Comparison of ENCODE assay signal across 8 cellular contexts in the genomic region with DNA sequence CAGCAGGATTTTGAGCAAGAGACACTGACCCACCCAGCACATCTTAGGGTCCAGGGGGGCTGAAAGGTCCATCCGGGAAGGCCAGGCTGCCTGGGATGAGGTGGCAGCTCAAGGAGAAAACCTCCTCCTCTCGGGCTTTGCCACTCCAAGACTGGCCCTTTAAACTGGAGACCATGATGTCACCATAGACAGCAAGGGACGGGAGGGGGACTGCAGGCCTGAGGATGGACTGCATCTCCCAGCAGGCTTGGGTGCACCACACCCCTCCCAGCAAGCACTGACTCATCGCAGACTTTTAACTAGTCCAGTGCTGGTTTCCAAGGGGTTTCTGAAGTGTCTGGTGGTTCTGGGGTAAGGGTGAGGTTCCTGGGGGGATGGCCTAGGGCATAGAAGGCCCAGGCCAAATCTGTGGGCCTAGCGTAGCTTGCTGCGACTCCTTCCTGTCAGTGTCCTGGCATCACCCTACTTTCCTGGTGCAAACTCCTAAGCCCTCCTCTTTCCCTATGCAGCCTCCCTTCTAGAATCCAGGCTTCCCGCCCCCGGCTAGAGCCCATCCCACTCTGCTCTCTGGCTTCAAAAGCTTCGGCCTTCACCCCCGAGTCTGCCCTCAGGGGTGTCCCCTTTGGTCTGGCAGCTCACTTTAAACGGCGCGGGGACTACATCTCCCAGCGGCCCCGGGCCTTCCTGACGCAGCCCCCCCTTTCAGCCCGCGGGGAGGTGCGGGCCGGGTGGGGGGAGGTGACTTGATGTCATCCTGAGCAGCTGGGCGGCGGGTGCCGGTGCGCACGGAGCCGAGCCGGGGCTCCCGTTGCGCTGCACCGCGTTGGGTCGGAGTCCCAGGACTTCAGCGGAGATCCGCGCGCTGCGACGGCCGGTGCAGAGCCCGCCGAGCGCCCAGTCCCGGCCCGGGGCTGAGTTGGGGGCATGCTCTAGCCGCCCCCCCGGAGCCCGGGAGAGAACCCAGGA. TPM values are rescaled to one million over a fixed set of nuclear protein-coding genes. Genes with fewer than 3 reads are reported as not detected.
DNase-seq lines count a peak whose midpoint lies in the region; ATAC-seq and TF ChIP-seq lines count a peak whose summit lies in the region.

A gene (plus strand): TSS at position 746 of the 966 bp plus-strand sequence. CDS start 1,046 bp downstream, outside the sequence.

- peak within 1 kb of the TSS; percentile 80 for H3K4me3 ChIP-seq in BJ (ENCODE audit: low read depth, low read length)

- peak; percentile 78 for ATAC-seq in GM19372 (IDR thresholded peaks at IDR 0.05; ENCODE audit: low read depth, unreplicated experiment)
- peak; percentile 58 for ATAC-seq in HG03558 (IDR thresholded peaks at IDR 0.05; ENCODE audit: extremely low read depth, unreplicated experiment)
- peak; percentile 95 for ATAC-seq in left colon

- intact Hi-C loops in left colon (cut with DNase I, micrococcal nuclease), result no loop called here

- H3K27me3 ChIP-seq in BJ (ENCODE audit: control insufficient read depth, insufficient read depth, low read length), result no peaks in the 10 kb centered on the region

- POLR2A ChIA-PET in BJ (lab: Charles Lee), result no interaction called here

- TF ChIP-seq CTCF in BJ (IDR thresholded peaks at IDR 0.05; ENCODE audit: insufficient read depth, low read depth, low read length), result no peak

- peaks cover 7% of the 10 kb centered on the region for H3K36me3 ChIP-seq in BJ (ENCODE audit: control insufficient read depth, insufficient read depth, low read length)

- DNase-seq in BJ (ENCODE audit: low read depth) (peak; percentile 78), NCI-H748 (lab: John Stamatoyannopoulos, UW; ENCODE audit: unreplicated experiment) (peak; percentile 85), dedifferentiated amniotic fluid mesenchymal stem cell (ENCODE audit: extremely low spot score) (peak; percentile 94), left colon (peak; percentile 96)
- peak; percentile 89 for DNase-seq in activated CD4-positive, alpha-beta T cell treated with anti-CD3 and anti-CD28 coated beads, Interleukin-2, amount 50 U/mL, for 1 hour
- DNase-seq in stimulated activated CD4-positive, alpha-beta T cell treated with anti-CD3 and anti-CD28 coated beads, Interleukin-1b, Interleukin-23, amount 100 ng/mL, for 4 hours (ENCODE audit: low read depth in 2 of 2), result peak; percentile 82 to 85

- CTCF ChIA-PET in BJ (lab: Yijun Ruan, JAX), result no interaction called here

RNA-seq across cellular contexts. Expression of the gene that starts here (rescaled TPM):
- polyA plus RNA-seq in BJ (2011; rRNA removed), result 16.0 and 18.5 TPM in 2 replicates
- 6.9 and 13.9 TPM in 2 replicates for polyA minus RNA-seq in BJ (2011; rRNA and poly(A)+ RNA removed)
- total RNA-seq in left colon, result 10 to 100 TPM; 25.1 to 39.6 TPM

Comparison
In these comparisons a context has a peak if more than half of its experiments do, and no peak if none do; other contexts are left out.
1. Peak in every context shown above with its lines: DNase-seq, ATAC-seq and H3K4me3 ChIP-seq.